ENCODE assay signal across 9 cellular contexts in the genomic region with DNA sequence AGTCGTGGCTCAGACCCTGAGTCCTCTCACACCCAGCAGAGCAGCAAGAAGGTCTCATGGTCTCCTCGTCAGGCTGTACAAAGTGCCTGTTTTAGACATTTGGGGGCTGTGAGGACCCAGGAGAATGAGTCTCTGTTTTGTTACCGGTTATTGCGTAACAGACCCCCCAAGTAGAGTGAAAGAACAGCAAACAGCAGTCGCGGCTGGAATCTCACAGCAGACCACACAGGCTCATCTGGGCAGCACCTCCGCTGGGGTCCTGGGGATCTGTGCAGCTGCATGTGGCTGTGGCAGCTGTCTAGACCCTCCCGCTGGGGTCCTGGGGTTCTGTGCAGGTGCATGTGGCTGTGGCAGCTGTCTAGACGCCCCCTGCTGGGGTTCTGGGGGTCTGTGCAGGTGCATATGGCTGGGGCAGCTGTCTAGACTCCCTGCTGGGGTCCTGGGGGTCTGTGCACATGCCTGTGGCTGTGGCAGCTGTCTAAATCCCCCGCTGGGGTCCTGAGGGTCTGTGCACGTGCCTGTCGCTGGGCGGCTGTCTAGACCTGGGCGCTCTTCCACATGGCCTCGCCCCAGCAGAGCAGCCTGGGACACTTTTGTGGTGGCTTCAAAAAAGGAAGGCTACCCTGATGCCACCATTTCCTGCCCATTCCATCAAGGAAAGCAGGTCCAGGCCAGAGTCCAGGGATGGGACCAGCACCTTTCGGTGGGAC.
DNase-seq lines count a peak whose midpoint lies in the region; ATAC-seq and TF ChIP-seq lines count a peak whose summit lies in the region.
"Had no signal": no experiment of that assay in that cellular context is flagged by ENCODE, and none has a peak within 500 bp of the region (broad histone marks: within the 10 kb centered on the region; RNA-seq: fewer than 3 reads in every experiment).

No MANE protein-coding gene starts in this region.

- peak; percentile 36 for TF ChIP-seq CTCF in AG09309 (IDR thresholded peaks at IDR 0.05; ENCODE audit: control insufficient read depth, insufficient read depth, low read depth, low read length, missing control alignments)
- no peak for TF ChIP-seq CTCF in RWPE1 (conservative IDR thresholded peaks at IDR 0.05; ENCODE audit: low read depth)

- H3K27ac ChIP-seq in RWPE1: peak overlapping the region; percentile 94
- H3K27ac ChIP-seq: spleen had no signal

- H3K4me3 ChIP-seq in AG09309 (ENCODE audit: control insufficient read depth, low read depth, low read length): no peak overlapping the region
- H3K4me3 ChIP-seq: spleen had no signal

- DNase-seq in AG09309 (ENCODE audit: low read depth) (no peak), ELR (ENCODE audit: low read depth) (peak; percentile 17), RWPE1 (ENCODE audit: low spot score) (no peak), iPS-NIHi7 (ENCODE audit: extremely low spot score) (peak; percentile 46), NOMO-1 treated with DMSO at 0.1 percent for 48 hours (lab: John Stamatoyannopoulos, UW; ENCODE audit: unreplicated experiment) (no peak), retina (no peak)
- DNase-seq: spleen had no signal

- ATAC-seq in HG03457 (IDR thresholded peaks at IDR 0.05; ENCODE audit: unreplicated experiment): no peak
- ATAC-seq in HG03095 (IDR thresholded peaks at IDR 0.05; ENCODE audit: unreplicated experiment): no peak

- CTCF ChIA-PET in RWPE1 (lab: Yijun Ruan, JAX): interaction anchor here (0.7 kb wide), 1 partner anchor 155 kb away, joined by 4 read pairs; no protein-coding TSS in a partner anchor

- POLR2A ChIA-PET in RWPE1 (lab: Yijun Ruan, JAX; ENCODE audit: low non-redundant PET): interaction anchor here (0.6 kb wide), 1 partner anchor 10 kb away, joined by 3 read pairs; no protein-coding TSS in a partner anchor

Comparison
In these comparisons a context has a peak if more than half of its experiments do, and no peak if none do; other contexts are left out.
1. DNase-seq: peak in ELR (single experiment) and iPS-NIHi7 (single experiment); none in AG09309 (single experiment), RWPE1 (single experiment), NOMO-1 treated with DMSO at 0.1 percent for 48 hours (single experiment) and retina (single experiment).